In genomic region chr11:67242548-67242947, GRCh38 we compare ENCODE assay signal across 11 cellular contexts. TPM values are rescaled to one million over a fixed set of nuclear protein-coding genes. Genes with fewer than 3 reads are reported as not detected.
A peak's percentile ranks its signal among the peaks of the same experiment; 100 is the strongest.
DNase-seq lines count a peak whose midpoint lies in the region; ATAC-seq and TF ChIP-seq lines count a peak whose summit lies in the region.
"Had no signal": no experiment of that assay in that cellular context is flagged by ENCODE, and none has a peak within 500 bp of the region (broad histone marks: within the 10 kb centered on the region; RNA-seq: fewer than 3 reads in every experiment).

No MANE protein-coding gene starts in this region.

- no peaks in the 10 kb centered on the region for H3K27me3 Mint-ChIP-seq in activated naive CD4-positive, alpha-beta T cell treated with anti-CD3 and anti-CD28 coated beads, Interleukin-2, amount 50 U/mL, for 24 hours
- H3K27me3 Mint-ChIP-seq in activated T-helper 1 cell treated with anti-CD3 and anti-CD28 coated beads, Interleukin-12 subunit alpha, Interleukin-12 subunit beta, Interleukin-2, Interleukin-4 antibody, amounts not matched to agents 30 ng/mL and 10 ng/mL and 1 ng/mL, durations not matched to agents 14 hours and 24 hours and 36 hours (ENCODE audit: insufficient read depth), result no peaks in the 10 kb centered on the region
- no peaks in the 10 kb centered on the region for H3K27me3 Mint-ChIP-seq in memory B cell

- no peak for TF ChIP-seq CTCF in transverse colon (IDR thresholded peaks at IDR 0.05)

- TF ChIP-seq POLR2A in transverse colon (IDR thresholded peaks at IDR 0.05), result no peak

- H3K4me3 ChIP-seq in transverse colon, result peak overlapping the region in 1 of 4 donors; percentile 66

- H3K27me3 ChIP-seq in transverse colon, result no peaks in the 10 kb centered on the region
- H3K27me3 ChIP-seq: esophagus muscularis mucosa had no signal

- peaks cover 28 to 58% (median 43%) of the 10 kb centered on the region in 4 donors for H3K4me1 ChIP-seq in transverse colon

- peaks cover 34% of the 10 kb centered on the region for H3K36me3 Mint-ChIP-seq in activated naive CD4-positive, alpha-beta T cell treated with anti-CD3 and anti-CD28 coated beads, Interleukin-2, amount 50 U/mL, for 24 hours
- peaks cover 55% of the 10 kb centered on the region for H3K36me3 Mint-ChIP-seq in activated T-helper 1 cell treated with anti-CD3 and anti-CD28 coated beads, Interleukin-12 subunit alpha, Interleukin-12 subunit beta, Interleukin-2, Interleukin-4 antibody, amounts not matched to agents 30 ng/mL and 10 ng/mL and 1 ng/mL, durations not matched to agents 14 hours and 24 hours and 36 hours (ENCODE audit: low read depth)
- H3K36me3 Mint-ChIP-seq in memory B cell, result peaks cover 39% of the 10 kb centered on the region

- no peak for DNase-seq in activated naive CD4-positive, alpha-beta T cell (lab: John Stamatoyannopoulos, UW)
- DNase-seq in activated T-helper 1 cell treated with anti-CD3 and anti-CD28 coated beads, Interleukin-12 subunit alpha, Interleukin-12 subunit beta, Interleukin-2, Interleukin-4 antibody, amounts not matched to agents 30 ng/mL and 10 ng/mL and 1 ng/mL, durations not matched to agents 14 hours and 24 hours and 36 hours (ENCODE audit: low spot score), result no peak
- DNase-seq in memory B cell (ENCODE audit: low spot score in 2 of 2) (no peak), transverse colon (no peak), hepatic stellate cell (ENCODE audit: low spot score) (no peak), caudate nucleus (lab: John Stamatoyannopoulos, UW) (no peak)
- DNase-seq: activated gamma-delta T cell treated with Interleukin-2 at 50 U/mL for 16 hours, GOT3 had no signal

- H3K27ac Mint-ChIP-seq in activated naive CD4-positive, alpha-beta T cell treated with anti-CD3 and anti-CD28 coated beads, Interleukin-2, amount 50 U/mL, for 24 hours, result peak overlapping the region; percentile 63
- H3K27ac Mint-ChIP-seq in activated T-helper 1 cell treated with anti-CD3 and anti-CD28 coated beads, Interleukin-12 subunit alpha, Interleukin-12 subunit beta, Interleukin-2, Interleukin-4 antibody, amounts not matched to agents 30 ng/mL and 10 ng/mL and 1 ng/mL, durations not matched to agents 14 hours and 24 hours and 36 hours, result peak overlapping the region; percentile 73
- H3K27ac Mint-ChIP-seq in memory B cell, result peak overlapping the region; percentile 99

- H3K4me1 Mint-ChIP-seq in activated naive CD4-positive, alpha-beta T cell treated with anti-CD3 and anti-CD28 coated beads, Interleukin-2, amount 50 U/mL, for 24 hours, result peaks cover 69% of the 10 kb centered on the region
- H3K4me1 Mint-ChIP-seq in activated T-helper 1 cell treated with anti-CD3 and anti-CD28 coated beads, Interleukin-12 subunit alpha, Interleukin-12 subunit beta, Interleukin-2, Interleukin-4 antibody, amounts not matched to agents 30 ng/mL and 10 ng/mL and 1 ng/mL, durations not matched to agents 14 hours and 24 hours and 36 hours (ENCODE audit: low read depth), result peaks cover 75% of the 10 kb centered on the region
- peaks cover 41% of the 10 kb centered on the region for H3K4me1 Mint-ChIP-seq in memory B cell

- no peaks in the 10 kb centered on the region for H3K9me3 ChIP-seq in transverse colon
- H3K9me3 ChIP-seq: esophagus muscularis mucosa had no signal

- in situ Hi-C loops in transverse colon (cut with MboI; ENCODE audit: low pct_ligation_motif_present in 1 of 4, low pct_unique_long_range_greater_than_20kb in 1 of 4, low sequenced_read_pairs in 3 of 4), result no loop called here

- peak overlapping the region; percentile 100 for H3K4me3 Mint-ChIP-seq in activated naive CD4-positive, alpha-beta T cell treated with anti-CD3 and anti-CD28 coated beads, Interleukin-2, amount 50 U/mL, for 24 hours
- peak overlapping the region; percentile 100 for H3K4me3 Mint-ChIP-seq in activated T-helper 1 cell treated with anti-CD3 and anti-CD28 coated beads, Interleukin-12 subunit alpha, Interleukin-12 subunit beta, Interleukin-2, Interleukin-4 antibody, amounts not matched to agents 30 ng/mL and 10 ng/mL and 1 ng/mL, durations not matched to agents 14 hours and 24 hours and 36 hours
- H3K4me3 Mint-ChIP-seq in memory B cell, result peak overlapping the region; percentile 99

- ATAC-seq in memory B cell (ENCODE audit: low read depth) (no peak), HG03280 (IDR thresholded peaks at IDR 0.05; ENCODE audit: unreplicated experiment) (no peak)

- no peaks in the 10 kb centered on the region for H3K9me3 Mint-ChIP-seq in activated naive CD4-positive, alpha-beta T cell treated with anti-CD3 and anti-CD28 coated beads, Interleukin-2, amount 50 U/mL, for 24 hours
- no peaks in the 10 kb centered on the region for H3K9me3 Mint-ChIP-seq in activated T-helper 1 cell treated with anti-CD3 and anti-CD28 coated beads, Interleukin-12 subunit alpha, Interleukin-12 subunit beta, Interleukin-2, Interleukin-4 antibody, amounts not matched to agents 30 ng/mL and 10 ng/mL and 1 ng/mL, durations not matched to agents 14 hours and 24 hours and 36 hours
- H3K9me3 Mint-ChIP-seq in memory B cell, result no peaks in the 10 kb centered on the region

- H3K27ac ChIP-seq in transverse colon (peak overlapping the region in 3 of 4 donors; percentile 7 to 95 (median 91)), caudate nucleus (ENCODE audit: low read depth, low read length) (no peak overlapping the region)

- WGBS in transverse colon (ENCODE audit: low coverage in 1 of 2), 2 donors, result 54 to 100% methylated on average over 1 of the region's 1 CpG

- peaks cover 0 to 38% (median 15%) of the 10 kb centered on the region in 4 donors for H3K36me3 ChIP-seq in transverse colon

- TF ChIP-seq EP300 in transverse colon (IDR thresholded peaks at IDR 0.05; ENCODE audit: low read depth), result no peak

- intact Hi-C loops in activated T-helper 1 cell treated with anti-CD3 and anti-CD28 coated beads, Interleukin-12 subunit alpha, Interleukin-12 subunit beta, Interleukin-2, Interleukin-4 antibody, amounts not matched to agents 30 ng/mL and 10 ng/mL and 1 ng/mL, durations not matched to agents 14 hours and 24 hours and 36 hours (cut with micrococcal nuclease), result loop anchor here (5.0 kb wide), 1 partner anchor 605 kb away; the partner anchor contains the start of gene RBM4
- intact Hi-C loops in transverse colon (cut with DNase I; ENCODE audit: low total_unique reads), result no loop called here

RNA-seq across cellular contexts. Expression of gene GRK2, which starts 23.7 kb away (rescaled TPM):
- 249 and 250 TPM in 2 replicates for total RNA-seq in activated T-helper 1 cell treated with anti-CD3 and anti-CD28 coated beads, Interleukin-12 subunit alpha, Interleukin-12 subunit beta, Interleukin-2, Interleukin-4 antibody, amounts not matched to agents 30 ng/mL and 10 ng/mL and 1 ng/mL, durations not matched to agents 14 hours and 24 hours and 36 hours
- total RNA-seq in transverse colon, result 100 to 1,000 TPM; 104 to 294 (median 160) TPM

RNA-seq across cellular contexts. Expression of gene ANKRD13D, which starts 46.6 kb away (rescaled TPM):
- 124 and 129 TPM in 2 replicates for total RNA-seq in activated T-helper 1 cell treated with anti-CD3 and anti-CD28 coated beads, Interleukin-12 subunit alpha, Interleukin-12 subunit beta, Interleukin-2, Interleukin-4 antibody, amounts not matched to agents 30 ng/mL and 10 ng/mL and 1 ng/mL, durations not matched to agents 14 hours and 24 hours and 36 hours
- total RNA-seq in transverse colon, result 100 to 1,000 TPM in 1 of 4 donors, 10 to 100 TPM in 3; 19.7 to 194 (median 54.5) TPM
